18 cellular contexts compared by ENCODE assay signal in the genomic region with DNA sequence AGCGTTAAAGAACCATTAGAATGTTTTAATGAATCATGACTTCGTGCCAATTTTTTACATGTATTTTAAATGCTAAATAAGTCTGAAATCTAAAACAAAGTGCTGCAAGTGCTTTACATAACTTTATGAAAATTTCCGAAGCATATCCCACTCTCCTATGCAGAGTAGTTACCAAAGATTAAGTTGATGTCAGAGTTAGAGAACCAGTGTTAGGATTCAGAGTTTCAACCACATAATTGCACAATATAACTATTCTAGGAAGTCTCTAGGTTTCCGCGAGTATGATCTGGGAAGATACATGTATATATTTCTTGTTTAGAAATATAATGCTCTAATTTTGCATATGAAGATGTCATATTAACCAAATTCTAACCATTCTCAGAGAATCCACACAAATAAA.
"Had no signal": no experiment of that assay in that cellular context is flagged by ENCODE, and none has a peak within 500 bp of the region (broad histone marks: within the 10 kb centered on the region; RNA-seq: fewer than 3 reads in every experiment).

No MANE protein-coding gene starts in this region.

- H3K9me3 ChIP-seq: breast epithelium, esophagus muscularis mucosa, prostate gland, right atrium auricular region, tibial artery, uterus had no signal

- H3K27me3 ChIP-seq: breast epithelium, esophagus muscularis mucosa, right atrium auricular region, tibial artery, uterus had no signal

- H3K4me1 ChIP-seq: prostate gland, right atrium auricular region, tibial artery, uterus had no signal

- FAIRE-seq: astrocyte, endothelial cell of umbilical vein had no signal

- DNase-seq: activated CD4-positive, alpha-beta T cell treated with anti-CD3 and anti-CD28 coated beads, Interleukin-2, amount 50 U/mL, for 4 hours; activated gamma-delta T cell; activated T-cell treated with anti-CD3 and anti-CD28 coated beads, Interleukin-2, amount 50 U/mL, for 72 hours; effector CD8-positive, alpha-beta T cell; immature natural killer cell; naive thymus-derived CD4-positive, alpha-beta T cell; stimulated activated naive CD8-positive, alpha-beta T cell treated with anti-CD3 and anti-CD28 coated beads, Interleukin-15, Interleukin-2, amounts not matched to agents 100 U/mL and 50 U/mL, for 24 hours; substantia nigra; tibial artery; uterus; WERI-Rb-1 had no signal

- ATAC-seq: activated T-cell treated with anti-CD3 and anti-CD28 coated beads, Interleukin-2, amount 50 U/mL, for 72 hours; naive thymus-derived CD4-positive, alpha-beta T cell; stimulated activated naive CD8-positive, alpha-beta T cell treated with anti-CD3 and anti-CD28 coated beads, Interleukin-15, Interleukin-2, amounts not matched to agents 100 U/mL and 50 U/mL, for 24 hours had no signal

- H3K36me3 ChIP-seq: breast epithelium, prostate gland, uterus had no signal

- H3K27ac ChIP-seq: breast epithelium, esophagus muscularis mucosa, prostate gland, right atrium auricular region, skin epidermis, tibial artery, uterus, WERI-Rb-1 had no signal

- H3K4me3 ChIP-seq: breast epithelium, esophagus muscularis mucosa, prostate gland, right atrium auricular region, skin epidermis, tibial artery, uterus had no signal
